Comparison of ENCODE assay signal across 8 cellular contexts in genomic region chr10:35336921-35337741, GRCh38. TPM values are rescaled to one million over a fixed set of nuclear protein-coding genes. Genes with fewer than 3 reads are reported as not detected.
DNase-seq lines count a peak whose midpoint lies in the region; ATAC-seq and TF ChIP-seq lines count a peak whose summit lies in the region.

No MANE protein-coding gene starts in this region.

- peak overlapping the region; percentile 78 for H2AFZ ChIP-seq in trophoblast cell (ENCODE audit: insufficient read depth, low read length, poor library complexity)

- peak overlapping the region; percentile 67 for H4K12ac ChIP-seq in trophoblast cell (ENCODE audit: low read depth, low read length)

- H2AK5ac ChIP-seq in trophoblast cell (ENCODE audit: low read length) = peak overlapping the region; percentile 15

- peaks cover 17% of the 10 kb centered on the region for H3K27me3 ChIP-seq in NT2/D1 (ENCODE audit: insufficient read depth, insufficient read length)
- no peaks in the 10 kb centered on the region for H3K27me3 ChIP-seq in trophoblast cell (ENCODE audit: insufficient read depth, low read length)

- H3K9ac ChIP-seq in NT2/D1 (ENCODE audit: insufficient read length, low read depth) (peak overlapping the region; percentile 87), trophoblast cell (ENCODE audit: low read length) (peak overlapping the region; percentile 79)

- H3K4me3 ChIP-seq in NT2/D1 (ENCODE audit: insufficient read length, low read depth) (peak overlapping the region; percentile 77), trophoblast cell (ENCODE audit: low read depth, low read length) (peak overlapping the region; percentile 90)

- no peaks in the 10 kb centered on the region for H3K27me3 Mint-ChIP-seq in activated naive CD4-positive, alpha-beta T cell treated with anti-CD3 and anti-CD28 coated beads, Interleukin-2, amount 10 ng/mL, durations not matched to agents 7 days and 5 days

- peak overlapping the region; percentile 78 for H3K18ac ChIP-seq in trophoblast cell (ENCODE audit: low read length)

- no peak overlapping the region for H2BK5ac ChIP-seq in trophoblast cell (ENCODE audit: low read depth, low read length, poor library complexity)

- intact Hi-C loops in Right ventricle myocardium superior (cut with DNase I) = loop anchor here (5.0 kb wide), 1 partner anchor 225 kb away; no protein-coding TSS in a partner anchor

- peak overlapping the region; percentile 79 for H3K4me3 Mint-ChIP-seq in activated naive CD4-positive, alpha-beta T cell treated with anti-CD3 and anti-CD28 coated beads, Interleukin-2, amount 10 ng/mL, durations not matched to agents 7 days and 5 days

- CTCF ChIA-PET in HEK293T (lab: Yijun Ruan, JAX) = no interaction called here
- CTCF ChIA-PET in activated naive CD4-positive, alpha-beta T cell treated with anti-CD3 and anti-CD28 coated beads, Interleukin-2, amount 10 ng/mL, durations not matched to agents 7 days and 5 days (lab: Charles Lee) = interaction anchor here (1.1 kb wide), 1 partner anchor 9 kb away, joined by 3 read pairs; no protein-coding TSS in a partner anchor

- peak; percentile 40 for DNase-seq in G401 (ENCODE audit: low spot score)
- DNase-seq in HEK293T (ENCODE audit: extremely low spot score) = peak; percentile 36
- no peak for DNase-seq in NT2/D1 (ENCODE audit: low read depth, low spot score)
- peak; percentile 46 for DNase-seq in activated naive CD4-positive, alpha-beta T cell treated with anti-CD3 and anti-CD28 coated beads, Interleukin-2, amount 10 ng/mL, durations not matched to agents 7 days and 5 days
- DNase-seq in Right ventricle myocardium superior = peak; percentile 61
- peak; percentile 15 to 42 for DNase-seq in trophoblast cell
- no peak for DNase-seq in SW 1271 (lab: John Stamatoyannopoulos, UW)

- H3K27ac ChIP-seq in trophoblast cell (ENCODE audit: low read depth, low read length) = peak overlapping the region; percentile 5

- H3K79me2 ChIP-seq in trophoblast cell (ENCODE audit: control insufficient read depth, insufficient read depth, low read length, poor library complexity) = peaks cover 18% of the 10 kb centered on the region

- no peak overlapping the region for H3K23ac ChIP-seq in trophoblast cell (ENCODE audit: low read length)

- H3K9me3 ChIP-seq in NT2/D1 (ENCODE audit: insufficient read depth, low read length) (0 out of 2 replicates have a peak, but pooled peaks cover 5% of the 10 kb centered on the region), trophoblast cell (ENCODE audit: insufficient read depth, low read depth, low read length) (no peaks in the 10 kb centered on the region)

- peaks cover 16% of the 10 kb centered on the region for H3K36me3 ChIP-seq in NT2/D1 (ENCODE audit: insufficient read depth, insufficient read length, low read length)
- peaks cover 2 to 4% of the 10 kb centered on the region in 2 experiments for H3K36me3 ChIP-seq in trophoblast cell (ENCODE audit: control insufficient read depth in 1 of 2, insufficient read depth in 2 of 2, low read length in 2 of 2)

- peak overlapping the region; percentile 36 for H4K8ac ChIP-seq in trophoblast cell (ENCODE audit: low read depth, low read length)

- no peaks in the 10 kb centered on the region for H3K4me1 ChIP-seq in NT2/D1 (ENCODE audit: insufficient read depth, insufficient read length)
- peaks cover 3 to 6% of the 10 kb centered on the region in 2 experiments for H3K4me1 ChIP-seq in trophoblast cell (ENCODE audit: control insufficient read depth in 1 of 2, insufficient read depth in 2 of 2, low read length in 2 of 2)

- H2BK120ac ChIP-seq in trophoblast cell (ENCODE audit: insufficient read depth, low read length, poor library complexity) = peak overlapping the region; percentile 25

- WGBS in trophoblast cell (ENCODE audit: extremely low coverage, insufficient coverage, insufficient read length) = no CpG with 5 or more reads among the region's 86 CpGs

- peaks cover 8% of the 10 kb centered on the region for H3K79me1 ChIP-seq in trophoblast cell (ENCODE audit: low read length)

- H3K4me2 ChIP-seq in trophoblast cell (ENCODE audit: low read length) = peak overlapping the region; percentile 96

- no peaks in the 10 kb centered on the region for H3K9me3 Mint-ChIP-seq in activated naive CD4-positive, alpha-beta T cell treated with anti-CD3 and anti-CD28 coated beads, Interleukin-2, amount 10 ng/mL, durations not matched to agents 7 days and 5 days

- peak; percentile 28 for ATAC-seq in Right ventricle myocardium superior (ENCODE audit: poor library complexity)
- no peak for ATAC-seq in GM18870 (IDR thresholded peaks at IDR 0.05; ENCODE audit: unreplicated experiment)

- peak overlapping the region; percentile 4 for H4K91ac ChIP-seq in trophoblast cell (ENCODE audit: low read depth, low read length)

- POLR2A ChIA-PET in HEK293T (lab: Yijun Ruan, JAX) = interaction anchor here (1.1 kb wide), 1 partner anchor 141 kb away, joined by 3 read pairs; no protein-coding TSS in a partner anchor

- H3K4me1 Mint-ChIP-seq in activated naive CD4-positive, alpha-beta T cell treated with anti-CD3 and anti-CD28 coated beads, Interleukin-2, amount 10 ng/mL, durations not matched to agents 7 days and 5 days = peaks cover 72% of the 10 kb centered on the region

- peak overlapping the region; percentile 50 for H3K14ac ChIP-seq in trophoblast cell (ENCODE audit: low read length)

- in situ Hi-C loops in G401 (cut with HindIII; ENCODE audit: low sequenced_read_pairs) = no loop called here

- H3K36me3 Mint-ChIP-seq in activated naive CD4-positive, alpha-beta T cell treated with anti-CD3 and anti-CD28 coated beads, Interleukin-2, amount 10 ng/mL, durations not matched to agents 7 days and 5 days = peaks cover 36% of the 10 kb centered on the region

- no peak overlapping the region for H2BK12ac ChIP-seq in trophoblast cell (ENCODE audit: low read length)

- H3K4ac ChIP-seq in trophoblast cell (ENCODE audit: low read depth, low read length) = peak overlapping the region; percentile 65

- H3K27ac Mint-ChIP-seq in activated naive CD4-positive, alpha-beta T cell treated with anti-CD3 and anti-CD28 coated beads, Interleukin-2, amount 10 ng/mL, durations not matched to agents 7 days and 5 days = peak overlapping the region; percentile 75

TF ChIP-seq in HEK293T, 16 proteins besides CTCF, POLR2A, EP300 and RAD21:
- TF ChIP-seq L3MBTL2 (conservative IDR thresholded peaks at IDR 0.05) (0 out of 2 replicates have a peak, but pooled peaks have one; percentile 22), LEF1 (IDR thresholded peaks at IDR 0.05; ENCODE audit: borderline replicate concordance) (no peak)

RNA-seq across cellular contexts. Expression of gene CCNY, which starts 0.8 kb away (rescaled TPM):
- 62.9 and 77.4 TPM in 2 replicates for total RNA-seq in G401 (2014; rRNA removed; shearing (Covaris generic))
- 92.7 TPM for total RNA-seq in Right ventricle myocardium superior
- 38.5 and 42.4 TPM in 2 replicates for polyA plus RNA-seq in trophoblast cell (2013)

Comparison
In these comparisons a context has a peak if more than half of its experiments do, and no peak if none do; other contexts are left out.
1. DNase-seq: peak in G401 (single experiment), HEK293T (single experiment), activated naive CD4-positive, alpha-beta T cell treated with anti-CD3 and anti-CD28 coated beads, Interleukin-2, amount 10 ng/mL, durations not matched to agents 7 days and 5 days (single experiment), Right ventricle myocardium superior (single experiment) and trophoblast cell (2 of 2); none in NT2/D1 (single experiment) and SW 1271 (0 of 2).